ENCODE assay signal across 8 cellular contexts in genomic region chr1:213014642-213015041, GRCh38. TPM values are rescaled to one million over a fixed set of nuclear protein-coding genes. Genes with fewer than 3 reads are reported as not detected.
DNase-seq lines count a peak whose midpoint lies in the region; ATAC-seq and TF ChIP-seq lines count a peak whose summit lies in the region.

No MANE protein-coding gene starts in this region.

- intact Hi-C loops in thyroid gland (cut with DNase I) = loop anchor here (10.0 kb wide), 1 partner anchor 220 kb away; the partner anchor contains the start of genes NSL1 and TATDN3

- H3K4me2 ChIP-seq in KMS-11 = peak overlapping the region; percentile 93

- no peak for ATAC-seq in GM19035 (IDR thresholded peaks at IDR 0.05; ENCODE audit: unreplicated experiment)
- no peak for ATAC-seq in HG03521 (IDR thresholded peaks at IDR 0.05; ENCODE audit: unreplicated experiment)
- no peak for ATAC-seq in HG03039 (IDR thresholded peaks at IDR 0.05; ENCODE audit: unreplicated experiment)

- H3K27ac ChIP-seq in KMS-11 (peak overlapping the region; percentile 43), liver (ENCODE audit: low read depth in 1 of 2, low read length in 2 of 2) (peak overlapping the region; percentile 69 to 84), thyroid gland (peak overlapping the region; percentile 78 to 87 (median 87))

- H4K20me1 ChIP-seq in KMS-11 (ENCODE audit: insufficient read depth) = no peaks in the 10 kb centered on the region

- H3K4me1 ChIP-seq in KMS-11 (ENCODE audit: low read depth, poor library complexity, severe bottlenecking) = peaks cover 13% of the 10 kb centered on the region
- peaks cover 0 to 9% (median 6%) of the 10 kb centered on the region in 4 donors for H3K4me1 ChIP-seq in liver (ENCODE audit: control insufficient read depth in 4 of 4, insufficient read depth in 4 of 4, low read length in 3 of 4)
- peaks cover 12 to 18% of the 10 kb centered on the region in 2 donors for H3K4me1 ChIP-seq in thyroid gland

- no peaks in the 10 kb centered on the region for H3K9me3 ChIP-seq in liver (ENCODE audit: control insufficient read depth in 4 of 4, low read length in 3 of 4)
- H3K9me3 ChIP-seq in thyroid gland = no peaks in the 10 kb centered on the region

- 23% methylated on average over 7 of the region's 7 CpGs for WGBS in liver
- WGBS in thyroid gland, 2 donors = 18 to 19% methylated on average over 7 of the region's 7 CpGs

- no peaks in the 10 kb centered on the region for H3K27me3 ChIP-seq in KMS-11 (ENCODE audit: insufficient read depth, low read depth)
- H3K27me3 ChIP-seq in liver (ENCODE audit: control insufficient read depth in 4 of 4, insufficient read depth in 4 of 4, low read length in 3 of 4) = no peaks in the 10 kb centered on the region
- H3K27me3 ChIP-seq in thyroid gland = no peaks in the 10 kb centered on the region

- H3K36me3 ChIP-seq in KMS-11 (ENCODE audit: insufficient read depth) (0 out of 2 replicates have a peak, but pooled peaks cover 6% of the 10 kb centered on the region), liver (ENCODE audit: control insufficient read depth in 4 of 4, insufficient read depth in 3 of 4, low read depth in 1 of 4, low read length in 3 of 4) (peaks cover 0 to 6% (median under 1%) of the 10 kb centered on the region in 4 donors), thyroid gland (no peaks in the 10 kb centered on the region)

- no peak for TF ChIP-seq RAD21 in liver (IDR thresholded peaks at IDR 0.05)

- no peak for TF ChIP-seq CTCF in KMS-11 (conservative IDR thresholded peaks at IDR 0.05; ENCODE audit: low read depth, low read length)
- no peak for TF ChIP-seq CTCF in astrocyte of the spinal cord (IDR thresholded peaks at IDR 0.05; ENCODE audit: low read depth, low read length)
- TF ChIP-seq CTCF in liver (IDR thresholded peaks at IDR 0.05; ENCODE audit: low read depth, low read length, missing input control) = no peak
- TF ChIP-seq CTCF in thyroid gland (IDR thresholded peaks at IDR 0.05) = no peak

- no peak for TF ChIP-seq POLR2A in thyroid gland (IDR thresholded peaks at IDR 0.05)

- peaks cover 17% of the 10 kb centered on the region for H3K79me2 ChIP-seq in KMS-11 (ENCODE audit: insufficient read depth, low read depth)

- H3K4me3 ChIP-seq in KMS-11 (IDR thresholded peaks at IDR 0.05; ENCODE audit: insufficient read depth, low read depth, low read length) (peak overlapping the region; percentile 90), astrocyte of the spinal cord (ENCODE audit: low read depth, low read length) (peak overlapping the region; percentile 66), liver (ENCODE audit: low read depth in 1 of 3, low read length in 3 of 3) (peak overlapping the region; percentile 76 to 95 (median 93)), thyroid gland (replicated peaks in 1 of 3) (peak overlapping the region; percentile 11 to 89 (median 53))

- peak overlapping the region; percentile 77 for H2AFZ ChIP-seq in KMS-11 (ENCODE audit: low read depth)

- peak overlapping the region; percentile 66 for H3K9ac ChIP-seq in KMS-11
- H3K9ac ChIP-seq in liver (ENCODE audit: low read depth in 1 of 2, low read length in 2 of 2) = peak overlapping the region; percentile 40 to 91

- DNase-seq in D341Med (ENCODE audit: low spot score) (peak; percentile 40), astrocyte of the spinal cord (ENCODE audit: low read depth, low spot score) (peak; percentile 29), thyroid gland (no peak)

- in situ Hi-C loops in astrocyte of the spinal cord (cut with HindIII; ENCODE audit: low sequenced_read_pairs) = no loop called here

TF ChIP-seq in liver, 16 proteins besides CTCF, POLR2A, EP300 and RAD21:
- TF ChIP-seq ATF3 (IDR thresholded peaks at IDR 0.05) (no peak), YY1 (IDR thresholded peaks at IDR 0.05) (no peak), SP1 (IDR thresholded peaks at IDR 0.05) (no peak), ZBTB33 (IDR thresholded peaks at IDR 0.05) (no peak), HNF4A (conservative IDR thresholded peaks at IDR 0.05) (no peak), MAX (IDR thresholded peaks at IDR 0.05) (no peak), FOXA2 (IDR thresholded peaks at IDR 0.05) (no peak), NR2F2 (IDR thresholded peaks at IDR 0.05) (no peak), HNF4G (IDR thresholded peaks at IDR 0.05) (no peak), RXRA (IDR thresholded peaks at IDR 0.05) (no peak), FOXA1 (IDR thresholded peaks at IDR 0.05) (no peak), GABPA (IDR thresholded peaks at IDR 0.05 in 1 of 2, conservative IDR thresholded peaks at IDR 0.05 in 1 of 2) (no peak), REST (IDR thresholded peaks at IDR 0.05) (no peak), EGR1 (IDR thresholded peaks at IDR 0.05; ENCODE audit: low read depth in 2 of 2) (no peak), TAF1 (conservative IDR thresholded peaks at IDR 0.05) (no peak), JUND (IDR thresholded peaks at IDR 0.05) (no peak)

RNA-seq across cellular contexts. Expression of gene ANGEL2, which starts 1.0 kb away (rescaled TPM):
- total RNA-seq in liver = 10 to 100 TPM; 23.3 to 31.1 TPM
- polyA plus RNA-seq in liver = 1 to 10 TPM; 8.2 to 9.4 TPM
- 10 to 100 TPM; 46.7 to 77.8 (median 65.7) TPM for total RNA-seq in thyroid gland

RNA-seq across cellular contexts. Expression of gene RPS6KC1, which starts 36.4 kb away (rescaled TPM):
- total RNA-seq in liver = 10 to 100 TPM; 14.7 to 15.6 TPM
- 1 to 10 TPM; 3.5 to 4.9 TPM for polyA plus RNA-seq in liver
- 10 to 100 TPM; 20.3 to 29.9 (median 22.1) TPM for total RNA-seq in thyroid gland

Comparison
In these comparisons a context has a peak if more than half of its experiments do, and no peak if none do; other contexts are left out.
1. DNase-seq: peak in D341Med (single experiment) and astrocyte of the spinal cord (single experiment); none in thyroid gland (0 of 2).
2. Peak in every context shown above with its lines, with median percentiles within 50 percentile points of each other: H3K27ac ChIP-seq and H3K4me3 ChIP-seq.